In genomic region chr11:128715691-128716153, GRCh38 we compare ENCODE assay signal across 9 cellular contexts. TPM values are rescaled to one million over a fixed set of nuclear protein-coding genes. Genes with fewer than 3 reads are reported as not detected.
DNase-seq lines count a peak whose midpoint lies in the region; FAIRE-seq and TF ChIP-seq lines count a peak whose summit lies in the region.
"Had no signal": no experiment of that assay in that cellular context is flagged by ENCODE, and none has a peak within 500 bp of the region (broad histone marks: within the 10 kb centered on the region; RNA-seq: fewer than 3 reads in every experiment).

No MANE protein-coding gene starts in this region.

- peak overlapping the region; percentile 73 for H3K4me2 ChIP-seq in skeletal muscle satellite cell (ENCODE audit: low read length)

- H3K4me1 ChIP-seq in SJSA1 (replicated peaks) (peaks cover 84% of the 10 kb centered on the region), skeletal muscle satellite cell (ENCODE audit: control insufficient read depth, insufficient read depth, low read length) (peaks cover 40% of the 10 kb centered on the region)

- DNase-seq in GM12892 (ENCODE audit: insufficient read length): no peak
- DNase-seq in SJSA1 (ENCODE audit: low read depth in 1 of 2, low spot score in 2 of 2): peak in 1 of 2 experiments; percentile 48
- DNase-seq in fibroblast of the aortic adventitia (ENCODE audit: low read depth): peak; percentile 97
- no peak for DNase-seq in NCI-H187 (lab: John Stamatoyannopoulos, UW)
- DNase-seq in activated CD4-positive, CD25-positive, alpha-beta regulatory T cell (lab: John Stamatoyannopoulos, UW): no peak
- DNase-seq in NCI-H524 (lab: John Stamatoyannopoulos, UW): no peak
- DNase-seq in NCI-H774 (lab: John Stamatoyannopoulos, UW): no peak
- DNase-seq: SHP77 treated with DMSO at 0.1 percent for 48 hours had no signal

- H3K36me3 ChIP-seq in SJSA1: no peaks in the 10 kb centered on the region
- no peaks in the 10 kb centered on the region for H3K36me3 ChIP-seq in skeletal muscle satellite cell (ENCODE audit: insufficient read depth, low read length)

- TF ChIP-seq POLR2A in GM12892 (IDR thresholded peaks at IDR 0.05; ENCODE audit: low read depth, low read length): no peak

- peak overlapping the region; percentile 71 for H3K9ac ChIP-seq in skeletal muscle satellite cell (ENCODE audit: low read depth, low read length)

- H3K4me3 ChIP-seq in SJSA1: no peak overlapping the region
- H3K4me3 ChIP-seq in fibroblast of the aortic adventitia (ENCODE audit: low read depth, low read length): no peak overlapping the region
- H3K4me3 ChIP-seq in skeletal muscle satellite cell (ENCODE audit: low read length): peak overlapping the region; percentile 29

- FAIRE-seq in GM12892 (lab: Jason Lieb, UNC): peak; percentile 90

- no peak for TF ChIP-seq CTCF in fibroblast of the aortic adventitia (IDR thresholded peaks at IDR 0.05; ENCODE audit: insufficient read depth, low read length)

- H3K27ac ChIP-seq in SJSA1: peak overlapping the region; percentile 82

- no peaks in the 10 kb centered on the region for H3K27me3 ChIP-seq in SJSA1 (replicated peaks)
- H3K27me3 ChIP-seq in skeletal muscle satellite cell (ENCODE audit: control insufficient read depth, insufficient read depth, low read length): no peaks in the 10 kb centered on the region

- H3K9me3 ChIP-seq in SJSA1 (replicated peaks): no peaks in the 10 kb centered on the region
- no peaks in the 10 kb centered on the region for H3K9me3 ChIP-seq in skeletal muscle satellite cell (replicated peaks; ENCODE audit: low read length)

RNA-seq across cellular contexts. Expression of gene FLI1, which starts 21.9 kb away (rescaled TPM):
- polyA plus RNA-seq in GM12892 (2012; ENCODE audit: missing spikeins): 30.8 TPM
- total RNA-seq in SJSA1 (2014; rRNA removed; shearing (Covaris generic)): 8.4 and 10.7 TPM in 2 replicates
- total RNA-seq in fibroblast of the aortic adventitia (ENCODE audit: low replicate concordance): 2.6 and 10.1 TPM in 2 replicates
- total RNA-seq in skeletal muscle satellite cell (2012; rRNA removed): 1.5 and 2.5 TPM in 2 replicates
